In genomic region chr3:22922317-22922716, GRCh38 we compare ENCODE assay signal across 8 cellular contexts.
A peak's percentile ranks its signal among the peaks of the same experiment; 100 is the strongest.
DNase-seq lines count a peak whose midpoint lies in the region; ATAC-seq and TF ChIP-seq lines count a peak whose summit lies in the region.

No MANE protein-coding gene starts in this region.

- DNase-seq in GM03348 (ENCODE audit: low spot score) (peak; percentile 18), Panc1 (ENCODE audit: low read depth, low spot score) (no peak), kidney glomerular epithelial cell (lab: John Stamatoyannopoulos, UW) (peak; percentile 35), cerebellum (ENCODE audit: low spot score) (no peak)
- DNase-seq in effector CD4-positive, alpha-beta T cell: no peak

- H3K9me3 ChIP-seq in Panc1 (ENCODE audit: control insufficient read depth, insufficient read depth, low read depth, low read length): no peaks in the 10 kb centered on the region

- peak; percentile 34; the same call in 1 of the 2 replicates for TF ChIP-seq CTCF in Panc1 (IDR thresholded peaks at IDR 0.05)

- no peaks in the 10 kb centered on the region for H3K36me3 ChIP-seq in Panc1 (ENCODE audit: control insufficient read depth, insufficient read depth, low read length)

- H3K4me3 ChIP-seq in Panc1 (ENCODE audit: low read depth in 2 of 2, low read length in 2 of 2): no peak overlapping the region

- ATAC-seq in GM21786 (IDR thresholded peaks at IDR 0.05; ENCODE audit: unreplicated experiment) (peak; percentile 60), Panc1 (no peak), GM19397 (IDR thresholded peaks at IDR 0.05; ENCODE audit: unreplicated experiment) (no peak), GM18520 (IDR thresholded peaks at IDR 0.05; ENCODE audit: unreplicated experiment) (no peak)

- POLR2A ChIA-PET in Panc1 (lab: Charles Lee): no interaction called here

- no peaks in the 10 kb centered on the region for H3K4me1 ChIP-seq in Panc1 (ENCODE audit: control insufficient read depth, insufficient read depth, low read length)

- CTCF ChIA-PET in Panc1 (lab: Charles Lee): interaction anchor here (0.6 kb wide), 1 partner anchor 139 kb away, joined by 4 read pairs; no protein-coding TSS in a partner anchor

- H3K27ac ChIP-seq in Panc1 (ENCODE audit: low read length): no peak overlapping the region

- in situ Hi-C loops in Panc1 (cut with HindIII; ENCODE audit: low pct_unique_long_range_greater_than_20kb, low sequenced_read_pairs): no loop called here

- intact Hi-C loops in Panc1 (cut with micrococcal nuclease; ENCODE audit: unreplicated experiment): no loop called here

- no peaks in the 10 kb centered on the region for H3K27me3 ChIP-seq in Panc1 (ENCODE audit: control insufficient read depth, insufficient read depth, low read length)

- BruUV-seq in Panc1 (replicated peaks; lab: Mats Ljungman, UMichigan): no TSS peak

Comparison
In these comparisons a context has a peak if more than half of its experiments do, and no peak if none do; other contexts are left out.
1. DNase-seq: peak in GM03348 (single experiment) and kidney glomerular epithelial cell (single experiment); none in Panc1 (single experiment), cerebellum (single experiment) and effector CD4-positive, alpha-beta T cell (single experiment).